In the genomic region with DNA sequence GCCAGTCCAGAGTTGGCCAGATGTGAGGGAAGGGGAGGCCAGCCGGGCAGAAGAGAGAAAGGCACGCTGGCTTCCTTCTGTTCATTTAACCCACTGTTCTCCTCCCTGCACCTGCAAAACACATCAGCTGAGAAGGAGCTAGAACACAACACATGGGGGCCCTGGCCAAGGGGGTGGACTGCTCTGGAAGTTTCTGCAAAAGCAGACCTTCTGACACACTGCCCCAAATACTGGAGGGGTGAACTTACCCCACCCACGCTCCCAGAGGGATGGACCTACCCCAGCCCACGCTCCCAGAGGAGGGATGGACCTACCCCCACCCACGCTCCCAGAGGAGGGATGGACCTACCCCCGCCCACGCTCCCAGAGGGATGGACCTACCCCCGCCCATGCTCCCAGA, we compare ENCODE assay signal across 27 cellular contexts.
"Had no signal": no experiment of that assay in that cellular context is flagged by ENCODE, and none has a peak within 500 bp of the region (broad histone marks: within the 10 kb centered on the region; RNA-seq: fewer than 3 reads in every experiment).

No MANE protein-coding gene starts in this region.

- H3K9me3 ChIP-seq: SJCRH30, SK-N-SH had no signal

- H3K4me1 ChIP-seq: SJCRH30 had no signal

- H3K4me1 Mint-ChIP-seq: activated naive CD4-positive, alpha-beta T cell treated with anti-CD3 and anti-CD28 coated beads, Interleukin-2, amount 50 U/mL, for 24 hours; central memory CD8-positive, alpha-beta T cell had no signal

- H3K27ac ChIP-seq: KMS-11, RWPE1, SJCRH30, WERI-Rb-1 had no signal

- H3K4me3 ChIP-seq: SJCRH30 had no signal

- H3K9ac ChIP-seq: KMS-11, SK-N-SH had no signal

- FAIRE-seq: astrocyte had no signal

- H3K36me3 Mint-ChIP-seq: activated naive CD4-positive, alpha-beta T cell treated with anti-CD3 and anti-CD28 coated beads, Interleukin-2, amount 50 U/mL, for 24 hours; brain had no signal

- ATAC-seq: activated CD4-positive, CD25-positive, alpha-beta regulatory T cell treated with anti-CD3 and anti-CD28 coated beads, Interleukin-2, amount 50 U/mL, for 24 hours; activated CD8-positive, alpha-beta T cell treated with anti-CD3 and anti-CD28 coated beads, Interleukin-2, amount 10 ng/mL, durations not matched to agents 7 days and 5 days; activated T-cell treated with anti-CD3 and anti-CD28 coated beads, Interleukin-2, amount 50 U/mL, for 72 hours; Panc1 had no signal

- H3K9me3 Mint-ChIP-seq: activated naive CD4-positive, alpha-beta T cell treated with anti-CD3 and anti-CD28 coated beads, Interleukin-2, amount 50 U/mL, for 24 hours; activated T-cell treated with anti-CD3 and anti-CD28 coated beads, Interleukin-2, amount 50 U/mL, for 72 hours; activated T-helper 2 cell treated with anti-CD3 and anti-CD28 coated beads, Interferon-gamma antibody, Interleukin-2, Interleukin-4, amounts not matched to agents 10 μg/mL and 5 μg/mL and 100 μg/mL, durations not matched to agents 14 hours and 24 hours and 36 hours; central memory CD8-positive, alpha-beta T cell had no signal

- H3K27me3 ChIP-seq: SJCRH30 had no signal

- H3K4me3 Mint-ChIP-seq: activated CD8-positive, alpha-beta T cell treated with anti-CD3 and anti-CD28 coated beads, Interleukin-2, amount 10 ng/mL, durations not matched to agents 7 days and 5 days; activated naive CD4-positive, alpha-beta T cell treated with anti-CD3 and anti-CD28 coated beads, Interleukin-2, amount 50 U/mL, for 24 hours; activated T-cell treated with anti-CD3 and anti-CD28 coated beads, Interleukin-2, amount 50 U/mL, for 72 hours; brain; central memory CD8-positive, alpha-beta T cell had no signal

- DNase-seq: activated CD4-positive, alpha-beta T cell treated with anti-CD3 and anti-CD28 coated beads for 48 hours; activated CD4-positive, alpha-beta T cell treated with anti-CD3 and anti-CD28 coated beads, Interleukin-2, amount 50 U/mL, for 4 hours; activated CD8-positive, alpha-beta T cell treated with anti-CD3 and anti-CD28 coated beads, Interleukin-2, amount 10 ng/mL, durations not matched to agents 7 days and 5 days; activated naive CD4-positive, alpha-beta T cell; activated T-cell treated with anti-CD3 and anti-CD28 coated beads, Interleukin-2, amount 50 U/mL, for 72 hours; NCI-H1092; NCI-H1417; NCI-H1930; NCI-H2107; NCI-H2171 treated with DMSO at 0.1 percent for 48 hours; NCI-H226; NCI-H526; NCI-H774; Right ventricle myocardium superior; SJCRH30; SK-N-SH; T-helper 1 cell; WERI-Rb-1 had no signal

- H3K36me3 ChIP-seq: SJCRH30, WERI-Rb-1 had no signal

- H3K4me2 ChIP-seq: KMS-11, SK-N-SH had no signal

- H3K27ac Mint-ChIP-seq: activated CD8-positive, alpha-beta T cell treated with anti-CD3 and anti-CD28 coated beads, Interleukin-2, amount 10 ng/mL, durations not matched to agents 7 days and 5 days; activated naive CD4-positive, alpha-beta T cell treated with anti-CD3 and anti-CD28 coated beads, Interleukin-2, amount 50 U/mL, for 24 hours; activated T-cell treated with anti-CD3 and anti-CD28 coated beads, Interleukin-2, amount 50 U/mL, for 72 hours; activated T-helper 2 cell treated with anti-CD3 and anti-CD28 coated beads, Interferon-gamma antibody, Interleukin-2, Interleukin-4, amounts not matched to agents 10 μg/mL and 5 μg/mL and 100 μg/mL, durations not matched to agents 14 hours and 24 hours and 36 hours; brain had no signal
